Comparison of ENCODE assay signal across 24 cellular contexts in the genomic region with DNA sequence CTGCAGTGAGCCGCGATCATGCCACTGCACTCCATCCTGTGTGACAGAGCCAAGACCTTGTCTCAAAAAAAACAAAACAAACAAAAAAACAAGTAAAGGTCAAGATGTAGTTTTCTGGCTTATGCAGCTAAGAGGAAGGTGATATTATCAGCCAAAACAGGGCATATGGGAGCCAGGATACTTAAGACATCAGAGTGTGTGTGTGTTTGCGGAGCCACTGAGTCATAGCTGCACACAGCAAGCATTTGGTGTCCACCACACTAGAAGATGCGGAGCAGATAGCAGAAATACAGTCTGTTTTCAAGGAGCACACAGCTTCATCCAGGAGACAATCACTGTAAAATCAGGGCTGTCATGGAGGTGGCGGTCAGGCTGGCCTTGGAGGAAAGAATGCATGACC.
A peak's percentile ranks its signal among the peaks of the same experiment; 100 is the strongest.
DNase-seq lines count a peak whose midpoint lies in the region; ATAC-seq, FAIRE-seq and TF ChIP-seq lines count a peak whose summit lies in the region.
"Had no signal": no experiment of that assay in that cellular context is flagged by ENCODE, and none has a peak within 500 bp of the region (broad histone marks: within the 10 kb centered on the region; RNA-seq: fewer than 3 reads in every experiment).

No MANE protein-coding gene starts in this region.

- peak overlapping the region; percentile 66 for H3K27ac ChIP-seq in keratinocyte (ENCODE audit: control insufficient read depth, insufficient read depth, low read length)
- H3K27ac ChIP-seq: cardiac muscle cell, psoas muscle, thyroid gland had no signal

- ATAC-seq in GM19351 (IDR thresholded peaks at IDR 0.05; ENCODE audit: unreplicated experiment) (no peak), GM18870 (IDR thresholded peaks at IDR 0.05; ENCODE audit: unreplicated experiment) (no peak)
- ATAC-seq: left colon, psoas muscle had no signal

- H3K36me3 ChIP-seq in bronchial epithelial cell (ENCODE audit: control insufficient read depth, insufficient read depth, low read length), result peaks cover 3% of the 10 kb centered on the region
- no peaks in the 10 kb centered on the region for H3K36me3 ChIP-seq in keratinocyte (ENCODE audit: control insufficient read depth in 2 of 2, extremely low read depth in 1 of 2, insufficient read depth in 2 of 2, low read length in 2 of 2)
- H3K36me3 ChIP-seq: cardiac muscle cell, thyroid gland had no signal

- FAIRE-seq in bronchial epithelial cell (lab: Jason Lieb, UNC) (no peak), keratinocyte (lab: Jason Lieb, UNC) (no peak)

- DNase-seq in AG10803 (ENCODE audit: low read depth) (peak; percentile 25), M059J (ENCODE audit: low read depth) (peak; percentile 84), bronchial epithelial cell (ENCODE audit: low read depth) (peak; percentile 47), keratinocyte (ENCODE audit: low read depth, low spot score) (no peak), NCI-H345 (lab: John Stamatoyannopoulos, UW) (no peak)
- DNase-seq in activated naive CD4-positive, alpha-beta T cell treated with anti-CD3 and anti-CD28 coated beads, Interleukin-2, amount 50 U/mL, for 16 hours, result no peak
- DNase-seq: activated CD4-positive, alpha-beta T cell treated with anti-CD3 and anti-CD28 coated beads, Interleukin-2, amount 10 ng/mL, durations not matched to agents 24 days and 14 days; CD4-positive, CD25-positive, alpha-beta regulatory T cell; DMS 273 treated with DMSO at 0.1 percent for 48 hours; H7; left colon; midbrain; NCI-H1436; NCI-H748 treated with DMSO at 0.1 percent for 48 hours; nephron progenitor cell; psoas muscle; SHP77 treated with DMSO at 0.1 percent for 48 hours; stimulated activated naive CD4-positive, alpha-beta T cell; T-helper 1 cell; thyroid gland had no signal

- no peak overlapping the region for H2AFZ ChIP-seq in keratinocyte (ENCODE audit: control insufficient read depth, low read length)

- dilution Hi-C loops in keratinocyte (cut with MboI; ENCODE audit: extremely low pct_ligation_motif_present, low sequenced_read_pairs), result no loop called here

- no peak overlapping the region for H3K4me3 ChIP-seq in AG10803 (ENCODE audit: low read length)
- H3K4me3 ChIP-seq in bronchial epithelial cell (ENCODE audit: low read depth, low read length), result no peak overlapping the region
- no peak overlapping the region for H3K4me3 ChIP-seq in keratinocyte (ENCODE audit: control insufficient read depth in 2 of 3, extremely low read depth in 1 of 3, insufficient read depth in 2 of 3, low read depth in 1 of 3, low read length in 3 of 3)
- H3K4me3 ChIP-seq: cardiac muscle cell, psoas muscle, skin epidermis, thyroid gland had no signal

- H3K27me3 ChIP-seq in bronchial epithelial cell (ENCODE audit: control insufficient read depth, insufficient read depth, low read length) (no peaks in the 10 kb centered on the region), keratinocyte (ENCODE audit: control insufficient read depth, extremely low read depth, insufficient read depth, low read length) (no peaks in the 10 kb centered on the region)
- H3K27me3 ChIP-seq: cardiac muscle cell, thyroid gland had no signal

- TF ChIP-seq CTCF in AG10803 (conservative IDR thresholded peaks at IDR 0.05; ENCODE audit: low read length) (no peak), bronchial epithelial cell (IDR thresholded peaks at IDR 0.05; ENCODE audit: insufficient read depth, low read length, severe bottlenecking) (no peak), keratinocyte (optimal IDR thresholded peaks at IDR 0.05 in 1 of 3, IDR thresholded peaks at IDR 0.05 in 1 of 3, conservative IDR thresholded peaks at IDR 0.05 in 1 of 3; ENCODE audit: extremely low read depth in 1 of 3, insufficient read depth in 2 of 3, low read length in 3 of 3) (no peak)

- no peak overlapping the region for H3K4me2 ChIP-seq in keratinocyte (ENCODE audit: control insufficient read depth, extremely low read depth, insufficient read depth, low read depth, low read length)

- peaks cover 77% of the 10 kb centered on the region for H3K4me1 ChIP-seq in keratinocyte (ENCODE audit: control insufficient read depth, extremely low read depth, insufficient read depth, low read length)

- H3K9me3 ChIP-seq in keratinocyte (ENCODE audit: control insufficient read depth, low read depth, low read length), result no peaks in the 10 kb centered on the region
- H3K9me3 ChIP-seq: psoas muscle, thyroid gland had no signal

- peaks cover 53% of the 10 kb centered on the region for H3K79me2 ChIP-seq in keratinocyte (ENCODE audit: control insufficient read depth, insufficient read depth, low read length)

- no peak overlapping the region for H3K9ac ChIP-seq in keratinocyte (ENCODE audit: control insufficient read depth, extremely low read depth, insufficient read depth, low read length)

- no peaks in the 10 kb centered on the region for H4K20me1 ChIP-seq in keratinocyte (ENCODE audit: control insufficient read depth, extremely low read depth, insufficient read depth, low read length)

- H3K9me1 ChIP-seq in keratinocyte (ENCODE audit: control insufficient read depth, extremely low read depth, insufficient read depth, low read length), result no peaks in the 10 kb centered on the region

Comparison
In these comparisons a context has a peak if more than half of its experiments do, and no peak if none do; other contexts are left out.
1. DNase-seq: peak in AG10803 (single experiment), M059J (single experiment) and bronchial epithelial cell (single experiment); none in keratinocyte (single experiment), NCI-H345 (single experiment) and activated naive CD4-positive, alpha-beta T cell treated with anti-CD3 and anti-CD28 coated beads, Interleukin-2, amount 50 U/mL, for 16 hours (single experiment).